22 cellular contexts compared by ENCODE assay signal in the genomic region with DNA sequence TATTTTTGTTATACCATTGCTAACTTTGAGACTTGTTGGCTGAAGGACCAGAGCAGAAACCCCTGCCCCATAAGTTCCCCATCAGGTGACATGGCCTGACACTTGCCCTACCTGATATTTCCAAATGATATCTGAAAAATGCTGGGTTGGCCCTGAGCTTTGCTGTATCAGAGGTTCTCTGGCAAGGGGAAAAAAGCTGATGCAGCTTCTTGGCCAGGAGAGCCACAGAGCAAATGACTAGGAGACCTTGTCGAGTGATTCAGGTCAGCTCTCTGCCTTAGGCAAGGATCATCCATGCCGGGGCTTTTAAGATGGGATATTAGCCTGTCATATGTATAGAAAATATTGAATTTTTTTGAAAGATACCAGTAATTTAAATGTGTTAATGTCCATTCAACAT.
"Had no signal": no experiment of that assay in that cellular context is flagged by ENCODE, and none has a peak within 500 bp of the region (broad histone marks: within the 10 kb centered on the region; RNA-seq: fewer than 3 reads in every experiment).

No MANE protein-coding gene starts in this region.

- DNase-seq: dorsolateral prefrontal cortex; effector CD4-positive, alpha-beta T cell; hypothalamus; immature natural killer cell; islet precursor cell; kidney glomerular epithelial cell; left colon; left ventricle myocardium superior; lower lobe of right lung; naive B cell; small intestine; stimulated activated CD4-positive, alpha-beta T cell treated with anti-CD3 and anti-CD28 coated beads, Interleukin-15, amount 100 ng/mL, for 24 hours; stimulated activated CD4-positive, alpha-beta T cell treated with anti-CD3 and anti-CD28 coated beads, Interleukin-2, amount 100 ng/mL, for 48 hours; stimulated activated naive B cell treated with anti-CD40 and anti-IgM and Interleukin-4, amounts not matched to agents 10 μg/mL and 1 μg/mL and 100 μg/mL, for 72 hours; thyroid gland; trophoblast cell had no signal

- H2AFZ ChIP-seq: parathyroid adenoma had no signal

- H3K79me2 ChIP-seq: parathyroid adenoma had no signal

- H3K36me3 ChIP-seq: lower lobe of right lung, neutrophil, right lobe of liver, thyroid gland, vagina had no signal

- FAIRE-seq: frontal cortex, small intestine had no signal

- H3K4me3 ChIP-seq: dorsolateral prefrontal cortex, lower lobe of right lung, right lobe of liver, thyroid gland, vagina had no signal

- H3K4me1 ChIP-seq: parathyroid adenoma had no signal

- H3K9ac ChIP-seq: parathyroid adenoma had no signal

- H3K27me3 ChIP-seq: dorsolateral prefrontal cortex, neutrophil, right lobe of liver, thyroid gland, vagina had no signal

- H3K9me3 ChIP-seq: lower lobe of right lung, neutrophil, right lobe of liver, thyroid gland, vagina had no signal

- H3K27ac ChIP-seq: lower lobe of right lung, parathyroid adenoma, thyroid gland, vagina had no signal

- ATAC-seq: left colon; left ventricle myocardium superior; lower lobe of right lung; natural killer cell treated with Interleukin-12 subunit alpha and Interleukin-12 subunit beta and Interleukin-15 and Interleukin-18, amount 100 ng/mL, for 72 hours; stimulated activated naive B cell treated with anti-CD40 and anti-IgM and Interleukin-4, amounts not matched to agents 10 μg/mL and 1 μg/mL and 100 μg/mL, for 72 hours had no signal
